10 cellular contexts compared by ENCODE assay signal in the genomic region with DNA sequence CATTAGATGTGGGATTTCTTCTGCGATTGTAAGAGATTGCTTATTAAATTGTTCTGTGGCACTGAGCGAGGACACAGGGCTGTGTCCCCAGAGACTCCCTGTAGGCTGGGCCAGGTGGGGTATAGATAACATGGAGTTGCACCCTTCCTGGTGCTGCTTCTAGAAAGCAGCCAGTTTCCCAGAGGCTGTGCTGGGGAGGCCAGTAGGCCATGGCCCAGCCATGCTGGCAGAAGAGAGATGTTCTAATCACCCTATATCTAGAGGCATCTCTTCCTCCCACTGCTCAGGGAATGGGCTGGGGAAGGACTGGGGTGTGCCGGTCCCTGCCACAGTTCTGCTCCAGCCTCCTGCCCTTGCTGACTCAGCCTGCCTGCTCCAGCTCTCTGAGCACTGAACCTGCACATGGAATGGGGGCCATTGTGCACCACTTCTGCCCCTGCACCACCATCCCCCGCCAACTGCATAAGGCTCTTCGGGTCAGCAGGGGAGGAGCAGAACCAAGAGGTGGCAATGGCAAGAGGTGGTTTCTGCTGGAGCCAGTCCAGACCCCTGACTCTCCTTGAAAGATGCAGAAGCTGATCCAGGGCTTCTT.
DNase-seq lines count a peak whose midpoint lies in the region; ATAC-seq and TF ChIP-seq lines count a peak whose summit lies in the region.
"Had no signal": no experiment of that assay in that cellular context is flagged by ENCODE, and none has a peak within 500 bp of the region (broad histone marks: within the 10 kb centered on the region; RNA-seq: fewer than 3 reads in every experiment).

No MANE protein-coding gene starts in this region.

- H3K4me3 ChIP-seq in dorsolateral prefrontal cortex, result no peak overlapping the region
- H3K4me3 ChIP-seq in lower lobe of right lung, result no peak overlapping the region
- H3K4me3 ChIP-seq in upper lobe of right lung, result no peak overlapping the region
- H3K4me3 ChIP-seq: GM12878 had no signal

- peaks cover 48% of the 10 kb centered on the region for H3K4me1 ChIP-seq in lower lobe of right lung
- H3K4me1 ChIP-seq in upper lobe of right lung, result peaks cover 34% of the 10 kb centered on the region

- H3K27ac ChIP-seq in dorsolateral prefrontal cortex (peak overlapping the region in 53 of 59 donors; percentile 7 to 90 (median 81)), lower lobe of right lung (peak overlapping the region; percentile 34), upper lobe of right lung (peak overlapping the region; percentile 51)

- DNase-seq in activated effector memory CD4-positive, alpha-beta T cell treated with anti-CD3 and anti-CD28 coated beads, Interleukin-2, amount 50 U/mL, for 16 hours, result peak; percentile 45
- DNase-seq in activated effector memory CD4-positive, alpha-beta T cell treated with Interleukin-2 at 50 U/mL for 16 hours, result no peak
- DNase-seq in dorsolateral prefrontal cortex (peak in 3 of 10 donors; percentile 26 to 40 (median 33)), lower lobe of right lung (no peak), upper lobe of right lung (peak; percentile 58), HEK293T (ENCODE audit: extremely low spot score) (no peak)
- DNase-seq: activated T-cell treated with anti-CD3 and anti-CD28 coated beads, Interleukin-2, amount 50 U/mL, for 1 hour had no signal

- TF ChIP-seq CTCF in dorsolateral prefrontal cortex (IDR thresholded peaks at IDR 0.05 in 54 of 56, conservative IDR thresholded peaks at IDR 0.05 in 2 of 56; ENCODE audit: low read depth in 1 of 56, partially characterized antibody in 56 of 56) (no peak), lower lobe of right lung (IDR thresholded peaks at IDR 0.05) (no peak), upper lobe of right lung (IDR thresholded peaks at IDR 0.05) (no peak)

- H3K9me3 ChIP-seq in lower lobe of right lung (no peaks in the 10 kb centered on the region), upper lobe of right lung (peaks cover 3% of the 10 kb centered on the region)

- ATAC-seq in lower lobe of right lung (peak; percentile 7 to 23), upper lobe of right lung (peak; percentile 3), GM19023 (IDR thresholded peaks at IDR 0.05; ENCODE audit: unreplicated experiment) (no peak), GM21390 (IDR thresholded peaks at IDR 0.05; ENCODE audit: unreplicated experiment) (no peak)
- ATAC-seq: GM12878 had no signal

- POLR2A ChIA-PET in HEK293T (lab: Yijun Ruan, JAX), result interaction anchor here (1.4 to 4.2 kb wide), 3 partner anchors 10 to 136 kb away, joined by 3 to 44 read pairs (median 4); a partner anchor contains a TSS

- H3K36me3 ChIP-seq in lower lobe of right lung, result no peaks in the 10 kb centered on the region
- no peaks in the 10 kb centered on the region for H3K36me3 ChIP-seq in upper lobe of right lung

- intact Hi-C loops in dorsolateral prefrontal cortex (cut with DNase I) (loop anchor here (5.0 kb wide), 2 partner anchors 43 to 137 kb away; a partner anchor contains a TSS), lower lobe of right lung (cut with DNase I) (no loop called here), upper lobe of right lung (cut with DNase I) (no loop called here)

- H3K27me3 ChIP-seq in dorsolateral prefrontal cortex (no peaks in the 10 kb centered on the region), lower lobe of right lung (ENCODE audit: low read depth) (no peaks in the 10 kb centered on the region), upper lobe of right lung (no peaks in the 10 kb centered on the region)

- CTCF ChIA-PET in HEK293T (lab: Yijun Ruan, JAX), result no interaction called here

TF ChIP-seq in HEK293T, 16 proteins besides CTCF, POLR2A, EP300 and RAD21:
- TF ChIP-seq SP1 (IDR thresholded peaks at IDR 0.05), result no peak
- TF ChIP-seq CTBP1 (IDR thresholded peaks at IDR 0.05; ENCODE audit: borderline replicate concordance), result no peak
- no peak for TF ChIP-seq FOXK2 (IDR thresholded peaks at IDR 0.05)
- no peak for TF ChIP-seq ELF4 (IDR thresholded peaks at IDR 0.05)
- no peak for TF ChIP-seq ARNT (IDR thresholded peaks at IDR 0.05)
- no peak for TF ChIP-seq TARDBP (IDR thresholded peaks at IDR 0.05)
- TF ChIP-seq FOXA1 (IDR thresholded peaks at IDR 0.05), result no peak
- TF ChIP-seq BHLHE40 (IDR thresholded peaks at IDR 0.05; ENCODE audit: borderline replicate concordance), result no peak
- TF ChIP-seq SUZ12 (IDR thresholded peaks at IDR 0.05), result no peak
- no peak for TF ChIP-seq HDGF (IDR thresholded peaks at IDR 0.05; ENCODE audit: borderline replicate concordance)
- no peak for TF ChIP-seq FOXM1 (IDR thresholded peaks at IDR 0.05; ENCODE audit: borderline replicate concordance)
- TF ChIP-seq L3MBTL2 (conservative IDR thresholded peaks at IDR 0.05), result no peak
- no peak for TF ChIP-seq ZNF384 (IDR thresholded peaks at IDR 0.05)
- no peak for TF ChIP-seq NFRKB (IDR thresholded peaks at IDR 0.05)
- TF ChIP-seq, protein P1, sequence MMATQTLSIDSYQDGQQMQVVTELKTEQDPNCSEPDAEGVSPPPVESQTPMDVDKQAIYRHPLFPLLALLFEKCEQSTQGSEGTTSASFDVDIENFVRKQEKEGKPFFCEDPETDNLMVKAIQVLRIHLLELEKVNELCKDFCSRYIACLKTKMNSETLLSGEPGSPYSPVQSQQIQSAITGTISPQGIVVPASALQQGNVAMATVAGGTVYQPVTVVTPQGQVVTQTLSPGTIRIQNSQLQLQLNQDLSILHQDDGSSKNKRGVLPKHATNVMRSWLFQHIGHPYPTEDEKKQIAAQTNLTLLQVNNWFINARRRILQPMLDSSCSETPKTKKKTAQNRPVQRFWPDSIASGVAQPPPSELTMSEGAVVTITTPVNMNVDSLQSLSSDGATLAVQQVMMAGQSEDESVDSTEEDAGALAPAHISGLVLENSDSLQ (IDR thresholded peaks at IDR 0.05), result no peak

Comparison
In these comparisons a context has a peak if more than half of its experiments do, and no peak if none do; other contexts are left out.
1. DNase-seq: peak in activated effector memory CD4-positive, alpha-beta T cell treated with anti-CD3 and anti-CD28 coated beads, Interleukin-2, amount 50 U/mL, for 16 hours (single experiment) and upper lobe of right lung (single experiment); none in activated effector memory CD4-positive, alpha-beta T cell treated with Interleukin-2 at 50 U/mL for 16 hours (single experiment), lower lobe of right lung (single experiment) and HEK293T (single experiment).
2. ATAC-seq: peak in lower lobe of right lung (2 of 2) and upper lobe of right lung (single experiment); none in GM19023 (single experiment) and GM21390 (single experiment).
3. intact Hi-C loops: an anchor here in dorsolateral prefrontal cortex (5.0 kb wide); none called in lower lobe of right lung and upper lobe of right lung.
4. Peak in every context shown above with its lines, with median percentiles within 50 percentile points of each other: H3K27ac ChIP-seq.